Comparison of ENCODE assay signal across 9 cellular contexts in the genomic region with DNA sequence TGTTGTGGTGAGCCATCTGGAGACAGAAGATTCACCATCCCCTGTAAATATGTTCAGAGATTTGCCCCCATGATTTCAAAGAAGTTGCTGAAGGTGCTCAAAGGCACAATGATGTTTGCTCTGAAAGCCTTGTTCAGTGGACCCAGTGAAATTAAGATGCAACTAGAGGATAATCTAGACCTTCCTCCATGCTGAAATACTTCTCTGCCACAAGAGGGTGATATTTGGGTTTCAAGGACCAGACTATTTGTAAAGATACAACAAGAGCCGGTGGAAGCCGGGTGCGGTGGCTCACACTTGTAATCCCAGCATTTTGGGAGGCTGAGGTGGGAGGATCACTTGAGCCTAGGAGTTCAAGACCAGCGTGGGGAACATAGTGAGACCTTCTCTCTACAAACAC. TPM values are rescaled to one million over a fixed set of nuclear protein-coding genes. Genes with fewer than 3 reads are reported as not detected.
DNase-seq lines count a peak whose midpoint lies in the region; ATAC-seq and TF ChIP-seq lines count a peak whose summit lies in the region.
"Had no signal": no experiment of that assay in that cellular context is flagged by ENCODE, and none has a peak within 500 bp of the region (broad histone marks: within the 10 kb centered on the region; RNA-seq: fewer than 3 reads in every experiment).

No MANE protein-coding gene starts in this region.

- no peak overlapping the region for H3K4me3 Mint-ChIP-seq in MCF 10A (ENCODE audit: unreplicated experiment)
- no peak overlapping the region for H3K4me3 Mint-ChIP-seq in CD8-positive, alpha-beta T cell
- H3K4me3 Mint-ChIP-seq: CD4-positive, CD25-positive, alpha-beta regulatory T cell had no signal

- H3K4me1 ChIP-seq in breast epithelium (no peaks in the 10 kb centered on the region), OCI-LY3 (ENCODE audit: low read length) (peaks cover 4% of the 10 kb centered on the region; the same call in 1 of the 2 replicates), upper lobe of right lung (peaks cover 8% of the 10 kb centered on the region)
- no peaks in the 10 kb centered on the region for H3K4me1 ChIP-seq in CD8-positive, alpha-beta T cell (ENCODE audit: insufficient read depth, low read length)

- H3K27me3 ChIP-seq in breast epithelium, result no peaks in the 10 kb centered on the region
- H3K27me3 ChIP-seq in OCI-LY3 (ENCODE audit: low read depth, low read length), result peaks cover 24% of the 10 kb centered on the region
- peaks cover 14% of the 10 kb centered on the region for H3K27me3 ChIP-seq in upper lobe of right lung
- no peaks in the 10 kb centered on the region for H3K27me3 ChIP-seq in CD8-positive, alpha-beta T cell (ENCODE audit: insufficient read depth, low read length)

- no peak overlapping the region for H3K4me3 ChIP-seq in breast epithelium
- no peak overlapping the region for H3K4me3 ChIP-seq in OCI-LY3 (ENCODE audit: low read length)
- H3K4me3 ChIP-seq in epithelial cell of esophagus (ENCODE audit: low read length), result no peak overlapping the region
- H3K4me3 ChIP-seq in upper lobe of right lung, result no peak overlapping the region
- no peak overlapping the region for H3K4me3 ChIP-seq in CD8-positive, alpha-beta T cell (ENCODE audit: low read depth, low read length)

- H3K27me3 Mint-ChIP-seq in MCF 10A (ENCODE audit: insufficient read depth, unreplicated experiment), result no peaks in the 10 kb centered on the region
- H3K27me3 Mint-ChIP-seq in CD8-positive, alpha-beta T cell (ENCODE audit: low read depth), result peaks cover 37% of the 10 kb centered on the region

- H3K9me3 Mint-ChIP-seq in MCF 10A (ENCODE audit: unreplicated experiment), result peaks cover 7% of the 10 kb centered on the region
- no peaks in the 10 kb centered on the region for H3K9me3 Mint-ChIP-seq in CD8-positive, alpha-beta T cell

- no peak for ATAC-seq in upper lobe of right lung
- no peak for ATAC-seq in CD8-positive, alpha-beta T cell

- no TSS peak for BruUV-seq in MCF 10A (replicated peaks; lab: Mats Ljungman, UMichigan)

- TF ChIP-seq CTCF in MCF 10A (IDR thresholded peaks at IDR 0.05; ENCODE audit: unreplicated experiment) (no peak), breast epithelium (IDR thresholded peaks at IDR 0.05) (no peak), OCI-LY3 (IDR thresholded peaks at IDR 0.05; ENCODE audit: low read depth, low read length) (peak; percentile 42), epithelial cell of esophagus (IDR thresholded peaks at IDR 0.05; ENCODE audit: insufficient read depth, low read depth, low read length, missing control alignments) (peak; percentile 31), upper lobe of right lung (IDR thresholded peaks at IDR 0.05) (peak; percentile 22)
- TF ChIP-seq CTCF in CD8-positive, alpha-beta T cell (IDR thresholded peaks at IDR 0.05), result no peak

- no peaks in the 10 kb centered on the region for H3K79me2 ChIP-seq in OCI-LY3 (ENCODE audit: low read length)

- POLR2A ChIA-PET in MCF 10A (lab: Yijun Ruan, JAX), result interaction anchor here (0.6 to 1.1 kb wide), 3 partner anchors 13 to 117 kb away, joined by 3 to 6 read pairs (median 6); partner anchors contain the start of gene MSRB2
- POLR2A ChIA-PET in CD8-positive, alpha-beta T cell (lab: Charles Lee), result no interaction called here

- H4K20me1 ChIP-seq in OCI-LY3 (ENCODE audit: insufficient read depth, low read length), result no peaks in the 10 kb centered on the region

- H3K36me3 ChIP-seq in breast epithelium (no peaks in the 10 kb centered on the region), OCI-LY3 (replicated peaks; ENCODE audit: low read depth, low read length) (no peaks in the 10 kb centered on the region), upper lobe of right lung (no peaks in the 10 kb centered on the region)
- H3K36me3 ChIP-seq in CD8-positive, alpha-beta T cell (ENCODE audit: insufficient read depth, low read length), result no peaks in the 10 kb centered on the region

- H3K36me3 Mint-ChIP-seq in MCF 10A (ENCODE audit: insufficient read depth, unreplicated experiment), result peaks cover 6% of the 10 kb centered on the region
- no peaks in the 10 kb centered on the region for H3K36me3 Mint-ChIP-seq in CD8-positive, alpha-beta T cell
- H3K36me3 Mint-ChIP-seq: CD4-positive, CD25-positive, alpha-beta regulatory T cell had no signal

- H3K9me3 ChIP-seq in breast epithelium (no peaks in the 10 kb centered on the region), OCI-LY3 (ENCODE audit: insufficient read depth, low read length) (no peaks in the 10 kb centered on the region), upper lobe of right lung (no peaks in the 10 kb centered on the region)
- no peaks in the 10 kb centered on the region for H3K9me3 ChIP-seq in CD8-positive, alpha-beta T cell (ENCODE audit: low read length)

- no peak for TF ChIP-seq POLR2A in breast epithelium (IDR thresholded peaks at IDR 0.05)

- H3K27ac Mint-ChIP-seq in MCF 10A (ENCODE audit: low read depth, unreplicated experiment), result peak overlapping the region; percentile 36
- no peak overlapping the region for H3K27ac Mint-ChIP-seq in CD8-positive, alpha-beta T cell

- intact Hi-C loops in MCF 10A (cut with micrococcal nuclease) (no loop called here), breast epithelium (cut with DNase I; ENCODE audit: low total_unique reads) (no loop called here), upper lobe of right lung (cut with DNase I) (no loop called here)
- intact Hi-C loops in CD8-positive, alpha-beta T cell (cut with DNase I, micrococcal nuclease), result no loop called here

- CTCF ChIA-PET in MCF 10A (lab: Yijun Ruan, JAX), result interaction anchor here (0.6 to 1.0 kb wide), 4 partner anchors 9 to 648 kb away, joined by 3 to 4 read pairs (median 4); no protein-coding TSS in a partner anchor
- CTCF ChIA-PET in CD8-positive, alpha-beta T cell (lab: Charles Lee), result no interaction called here

- H3K27ac ChIP-seq in breast epithelium, result no peak overlapping the region
- H3K27ac ChIP-seq in OCI-LY3 (ENCODE audit: low read length), result no peak overlapping the region
- H3K27ac ChIP-seq in upper lobe of right lung, result no peak overlapping the region
- no peak overlapping the region for H3K27ac ChIP-seq in CD8-positive, alpha-beta T cell (ENCODE audit: low read depth, low read length)

- H3K9ac ChIP-seq in OCI-LY3 (ENCODE audit: low read length), result no peak overlapping the region

- H3K4me2 ChIP-seq in OCI-LY3 (ENCODE audit: low read length), result no peak overlapping the region

- H2AFZ ChIP-seq in OCI-LY3 (ENCODE audit: low read depth, low read length), result no peak overlapping the region

- DNase-seq in MCF 10A (ENCODE audit: unreplicated experiment), result peak; percentile 31
- no peak for DNase-seq in breast epithelium (ENCODE audit: low spot score in 2 of 2)
- DNase-seq in epithelial cell of esophagus (ENCODE audit: low read depth), result no peak
- no peak for DNase-seq in upper lobe of right lung
- no peak for DNase-seq in NCI-H1417 treated with DMSO at 0.1 percent for 48 hours (lab: John Stamatoyannopoulos, UW)
- DNase-seq in CD8-positive, alpha-beta T cell, result no peak
- DNase-seq in NCI-H510A treated with DMSO at 0.1 percent for 48 hours (lab: John Stamatoyannopoulos, UW), result no peak

- peaks cover 13% of the 10 kb centered on the region for H3K4me1 Mint-ChIP-seq in MCF 10A (ENCODE audit: insufficient read depth, unreplicated experiment)
- H3K4me1 Mint-ChIP-seq in CD8-positive, alpha-beta T cell (ENCODE audit: low read depth), result no peaks in the 10 kb centered on the region

RNA-seq across cellular contexts. Expression of gene MSRB2, which starts 13.5 kb away (rescaled TPM):
- total RNA-seq in MCF 10A (2022) (19.0 TPM in 2 replicates), breast epithelium (10 to 100 TPM; 19.0 to 31.5 (median 24.9) TPM), upper lobe of right lung (27.1 TPM)
- 1 to 10 TPM; 1.0 to 1.1 TPM for total RNA-seq in CD8-positive, alpha-beta T cell

Comparison
In these comparisons a context has a peak if more than half of its experiments do, and no peak if none do; other contexts are left out.
1. CTCF ChIP-seq: peak in OCI-LY3 (single experiment), epithelial cell of esophagus (single experiment) and upper lobe of right lung (single experiment); none in MCF 10A (single experiment), breast epithelium (0 of 3) and CD8-positive, alpha-beta T cell (single experiment).